ENCODE assay signal across 20 cellular contexts in the genomic region with DNA sequence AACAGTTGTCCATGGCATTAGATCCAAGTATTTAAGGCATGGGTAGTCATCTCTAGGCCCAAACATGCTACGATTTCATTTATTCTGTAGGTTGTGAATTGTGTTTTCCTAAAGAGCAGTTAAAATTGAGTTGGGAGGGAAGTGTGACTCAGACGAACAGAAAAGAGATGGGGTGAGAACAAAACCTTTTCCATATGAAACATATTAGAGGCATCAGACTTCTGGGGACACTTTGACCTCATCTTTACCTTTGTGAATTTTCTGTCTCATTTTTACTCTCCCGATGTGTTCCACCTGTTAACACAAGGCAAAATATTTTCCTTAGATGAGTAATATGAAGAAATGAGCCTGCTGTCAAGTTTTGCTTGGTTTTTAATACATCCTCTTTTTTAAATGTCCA.
"Had no signal": no experiment of that assay in that cellular context is flagged by ENCODE, and none has a peak within 500 bp of the region (broad histone marks: within the 10 kb centered on the region; RNA-seq: fewer than 3 reads in every experiment).

No MANE protein-coding gene starts in this region.

- DNase-seq: activated CD4-positive, alpha-beta T cell treated with anti-CD3 and anti-CD28 coated beads, Interleukin-2, amount 10 ng/mL, durations not matched to agents 24 days and 14 days; activated CD4-positive, CD25-positive, alpha-beta regulatory T cell; activated naive CD4-positive, alpha-beta T cell treated with anti-CD3 and anti-CD28 coated beads for 36 hours; cerebellar nuclear complex; effector CD4-positive, alpha-beta T cell; heart left ventricle; left ventricle myocardium superior; SW 1271; transverse colon; uterus had no signal

- H3K27me3 ChIP-seq: ascending aorta, breast epithelium, gastroesophageal sphincter, heart left ventricle, right atrium auricular region, suprapubic skin, transverse colon, uterus had no signal

- H3K36me3 ChIP-seq: ascending aorta, breast epithelium, gastroesophageal sphincter, heart left ventricle, prostate gland, right atrium auricular region, suprapubic skin, transverse colon, uterus had no signal

- H3K27ac Mint-ChIP-seq: activated CD4-positive, alpha-beta T cell treated with anti-CD3 and anti-CD28 coated beads, Interleukin-2, amount 10 ng/mL, durations not matched to agents 24 days and 14 days; activated naive CD4-positive, alpha-beta T cell treated with anti-CD3 and anti-CD28 coated beads for 36 hours; activated T-helper 2 cell treated with anti-CD3 and anti-CD28 coated beads, Interferon-gamma antibody, Interleukin-2, Interleukin-4, amounts not matched to agents 10 μg/mL and 5 μg/mL and 100 μg/mL, durations not matched to agents 14 hours and 24 hours and 36 hours; T-helper 2 cell treated with Interferon-gamma antibody and Interleukin-4, amounts not matched to agents 5 μg/mL and 100 μg/mL, for 36 hours had no signal

- H3K27ac ChIP-seq: prostate gland, right atrium auricular region, suprapubic skin, transverse colon had no signal

- H3K4me3 ChIP-seq: ascending aorta, breast epithelium, gastroesophageal sphincter, heart left ventricle, prostate gland, right atrium auricular region, suprapubic skin, transverse colon, uterus had no signal

- H3K4me1 ChIP-seq: breast epithelium, gastroesophageal sphincter, prostate gland, right atrium auricular region, transverse colon, uterus had no signal

- H3K27me3 Mint-ChIP-seq: activated CD4-positive, alpha-beta T cell treated with anti-CD3 and anti-CD28 coated beads, Interleukin-2, amount 10 ng/mL, durations not matched to agents 24 days and 14 days; stimulated activated naive CD8-positive, alpha-beta T cell treated with anti-CD3 and anti-CD28 coated beads, Interleukin-15, Interleukin-2, amounts not matched to agents 100 ng/mL and 50 ng/mL, for 24 hours had no signal

- H3K9me3 ChIP-seq: ascending aorta, breast epithelium, gastroesophageal sphincter, heart left ventricle, prostate gland, right atrium auricular region, suprapubic skin, transverse colon, uterus had no signal

- H3K4me3 Mint-ChIP-seq: activated CD4-positive, alpha-beta T cell treated with anti-CD3 and anti-CD28 coated beads, Interleukin-2, amount 10 ng/mL, durations not matched to agents 24 days and 14 days; activated naive CD4-positive, alpha-beta T cell treated with anti-CD3 and anti-CD28 coated beads for 36 hours; neural crest cell; stimulated activated naive CD8-positive, alpha-beta T cell treated with anti-CD3 and anti-CD28 coated beads, Interleukin-15, Interleukin-2, amounts not matched to agents 100 ng/mL and 50 ng/mL, for 24 hours; T-helper 2 cell treated with Interferon-gamma antibody and Interleukin-4, amounts not matched to agents 5 μg/mL and 100 μg/mL, for 36 hours had no signal

- H3K9me3 Mint-ChIP-seq: activated naive CD4-positive, alpha-beta T cell treated with anti-CD3 and anti-CD28 coated beads for 36 hours; neural crest cell had no signal

- ATAC-seq: gastroesophageal sphincter, left ventricle myocardium superior had no signal

- H3K4me1 Mint-ChIP-seq: neural crest cell had no signal
